Comparison of ENCODE assay signal across 18 cellular contexts in the genomic region with DNA sequence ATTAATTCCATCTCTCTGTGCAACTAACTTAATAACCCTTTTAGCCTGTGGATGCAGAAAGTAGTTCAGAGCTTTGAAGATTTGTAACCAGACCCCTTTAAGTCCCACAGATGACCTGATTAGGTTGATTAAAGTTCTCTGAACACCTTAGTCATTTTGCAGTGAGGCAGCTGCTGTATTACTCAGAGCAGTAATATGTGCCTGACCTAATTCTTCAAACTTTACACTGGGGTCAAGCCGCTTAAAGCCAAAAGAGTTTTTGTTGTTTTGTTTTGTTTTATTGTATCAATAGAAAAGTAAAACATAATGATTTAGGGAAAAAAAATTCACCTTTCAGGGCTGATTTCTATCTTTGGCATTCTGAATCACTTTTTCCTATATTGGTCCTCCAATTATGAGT.
A peak's percentile ranks its signal among the peaks of the same experiment; 100 is the strongest.
DNase-seq lines count a peak whose midpoint lies in the region; ATAC-seq and TF ChIP-seq lines count a peak whose summit lies in the region.
"Had no signal": no experiment of that assay in that cellular context is flagged by ENCODE, and none has a peak within 500 bp of the region (broad histone marks: within the 10 kb centered on the region; RNA-seq: fewer than 3 reads in every experiment).

No MANE protein-coding gene starts in this region.

- no peak overlapping the region for H3K27ac ChIP-seq in substantia nigra (ENCODE audit: low read depth, low read length, poor library complexity, severe bottlenecking)
- H3K27ac ChIP-seq: HL-60, tibial artery had no signal

- in situ Hi-C loops in astrocyte of the cerebellum (cut with HindIII; ENCODE audit: low sequenced_read_pairs), result no loop called here

- TF ChIP-seq CTCF in astrocyte of the cerebellum (IDR thresholded peaks at IDR 0.05; ENCODE audit: low read depth, low read length, missing control alignments), result no peak

- H3K4me3 ChIP-seq in astrocyte of the cerebellum (ENCODE audit: low read depth, low read length), result no peak overlapping the region
- H3K4me3 ChIP-seq: tibial artery had no signal

- DNase-seq in AG08395 (ENCODE audit: low spot score) (peak; percentile 50), M059J (ENCODE audit: low read depth) (peak; percentile 84), astrocyte of the cerebellum (ENCODE audit: low read depth) (peak; percentile 11), kidney glomerular epithelial cell (lab: John Stamatoyannopoulos, UW) (peak; percentile 64), substantia nigra (lab: John Stamatoyannopoulos, UW) (no peak)
- DNase-seq: activated CD4-positive, alpha-beta T cell treated with anti-CD3 and anti-CD28 coated beads, Interleukin-2, amount 50 U/mL, for 4 hours; activated effector memory CD4-positive, alpha-beta T cell treated with anti-CD3 and anti-CD28 coated beads, Interleukin-2, amount 50 U/mL, for 16 hours; caudate nucleus; DMS79; mesendoderm; NCI-H2171; stimulated activated CD4-positive, alpha-beta T cell treated with anti-CD3 and anti-CD28 coated beads, Interleukin-15, amount 100 ng/mL, for 24 hours; T-helper 1 cell; tibial artery had no signal

- ATAC-seq in HG03175 (IDR thresholded peaks at IDR 0.05; ENCODE audit: unreplicated experiment) (no peak), HG03354 (IDR thresholded peaks at IDR 0.05; ENCODE audit: poor library complexity, severe bottlenecking, unreplicated experiment) (no peak), HG02588 (IDR thresholded peaks at IDR 0.05; ENCODE audit: unreplicated experiment) (no peak)

Comparison
In these comparisons a context has a peak if more than half of its experiments do, and no peak if none do; other contexts are left out.
1. DNase-seq: peak in AG08395 (single experiment), M059J (single experiment), astrocyte of the cerebellum (single experiment) and kidney glomerular epithelial cell (single experiment); none in substantia nigra (0 of 49).